Comparison of ENCODE assay signal across 16 cellular contexts in genomic region chr10:71263376-71263775, GRCh38. TPM values are rescaled to one million over a fixed set of nuclear protein-coding genes. Genes with fewer than 3 reads are reported as not detected.
DNase-seq lines count a peak whose midpoint lies in the region; TF ChIP-seq lines count a peak whose summit lies in the region.
"Had no signal": no experiment of that assay in that cellular context is flagged by ENCODE, and none has a peak within 500 bp of the region (broad histone marks: within the 10 kb centered on the region; RNA-seq: fewer than 3 reads in every experiment).

No MANE protein-coding gene starts in this region.

- intact Hi-C loops in Caco-2 (cut with micrococcal nuclease; ENCODE audit: unreplicated experiment) = no loop called here

- POLR2A ChIA-PET in Caco-2 (lab: Charles Lee) = no interaction called here

- H3K4me1 Mint-ChIP-seq in nephron progenitor cell = peaks cover 81% of the 10 kb centered on the region
- peaks cover 12% of the 10 kb centered on the region for H3K4me1 Mint-ChIP-seq in Caco-2 (ENCODE audit: low read depth, unreplicated experiment)
- H3K4me1 Mint-ChIP-seq: activated B cell treated with CpG ODN at 0.5 μM for 24 hours; activated naive CD8-positive, alpha-beta T cell treated with anti-CD3 and anti-CD28 coated beads, Interleukin-2, amount 10 ng/mL, durations not matched to agents 7 days and 5 days had no signal

- peaks cover 13% of the 10 kb centered on the region for H3K27me3 Mint-ChIP-seq in nephron progenitor cell (ENCODE audit: low read depth, poor library complexity)
- H3K27me3 Mint-ChIP-seq in Caco-2 (ENCODE audit: insufficient read depth, unreplicated experiment) = no peaks in the 10 kb centered on the region
- H3K27me3 Mint-ChIP-seq: activated naive CD8-positive, alpha-beta T cell treated with anti-CD3 and anti-CD28 coated beads, Interleukin-2, amount 10 ng/mL, durations not matched to agents 7 days and 5 days had no signal

- H3K27me3 ChIP-seq in MG63 = no peaks in the 10 kb centered on the region
- H3K27me3 ChIP-seq in Caco-2 (replicated peaks; ENCODE audit: control insufficient read depth, insufficient read depth, low read length) = no peaks in the 10 kb centered on the region
- H3K27me3 ChIP-seq: neutrophil had no signal

- no peak for TF ChIP-seq CTCF in fibroblast of pulmonary artery (IDR thresholded peaks at IDR 0.05; ENCODE audit: low read length, missing control alignments)
- no peak for TF ChIP-seq CTCF in nephron progenitor cell (IDR thresholded peaks at IDR 0.05)
- no peak for TF ChIP-seq CTCF in Caco-2 (IDR thresholded peaks at IDR 0.05; ENCODE audit: insufficient read depth in 1 of 2, low read depth in 1 of 2, low read length in 1 of 2, severe bottlenecking in 1 of 2, unreplicated experiment in 1 of 2)
- no peak for TF ChIP-seq CTCF in coronary artery (IDR thresholded peaks at IDR 0.05)

- H3K9me3 Mint-ChIP-seq in nephron progenitor cell (no peaks in the 10 kb centered on the region), Caco-2 (ENCODE audit: unreplicated experiment) (no peaks in the 10 kb centered on the region)
- H3K9me3 Mint-ChIP-seq: activated B cell treated with CpG ODN at 0.5 μM for 24 hours; activated naive CD8-positive, alpha-beta T cell treated with anti-CD3 and anti-CD28 coated beads, Interleukin-2, amount 10 ng/mL, durations not matched to agents 7 days and 5 days; dendritic cell treated with granulocyte-macrophage colony-stimulating factor and Interleukin-4, amounts not matched to agents 40 ng/mL and 50 ng/mL, for 4 days had no signal

- peak overlapping the region; percentile 61 for H3K27ac Mint-ChIP-seq in nephron progenitor cell
- H3K27ac Mint-ChIP-seq in Caco-2 (ENCODE audit: unreplicated experiment) = no peak overlapping the region
- H3K27ac Mint-ChIP-seq: activated B cell treated with CpG ODN at 0.5 μM for 24 hours; activated naive CD8-positive, alpha-beta T cell treated with anti-CD3 and anti-CD28 coated beads, Interleukin-2, amount 10 ng/mL, durations not matched to agents 7 days and 5 days; dendritic cell treated with granulocyte-macrophage colony-stimulating factor and Interleukin-4, amounts not matched to agents 40 ng/mL and 50 ng/mL, for 4 days had no signal

- H3K27ac ChIP-seq in coronary artery = peak overlapping the region in 1 of 2 donors; percentile 6
- H3K27ac ChIP-seq: neutrophil had no signal

- CTCF ChIA-PET in Caco-2 (lab: Charles Lee) = no interaction called here

- no TSS peak for BruUV-seq in Caco-2 (replicated peaks; lab: Mats Ljungman, UMichigan)

- DNase-seq in A172 (ENCODE audit: low spot score) = peak; percentile 44
- peak; percentile 66 for DNase-seq in NCI-H2227 (lab: John Stamatoyannopoulos, UW; ENCODE audit: unreplicated experiment)
- DNase-seq in fibroblast of pulmonary artery (ENCODE audit: low read depth) = peak; percentile 53
- peak; percentile 28 for DNase-seq in nephron progenitor cell
- DNase-seq in DMS79 treated with DMSO at 0.1 percent for 48 hours (lab: John Stamatoyannopoulos, UW) = no peak
- DNase-seq in MG63 = no peak
- DNase-seq in Caco-2 = no peak
- no peak for DNase-seq in coronary artery (ENCODE audit: low spot score)
- DNase-seq: activated B cell treated with CpG ODN at 0.5 μM for 24 hours; activated naive CD8-positive, alpha-beta T cell treated with anti-CD3 and anti-CD28 coated beads, Interleukin-2, amount 10 ng/mL, durations not matched to agents 7 days and 5 days; foreskin fibroblast; Karpas-422; NCI-H2029 treated with DMSO at 0.1 percent for 48 hours had no signal

- H3K4me3 Mint-ChIP-seq in nephron progenitor cell (peak overlapping the region; percentile 59), Caco-2 (ENCODE audit: unreplicated experiment) (no peak overlapping the region)
- H3K4me3 Mint-ChIP-seq: activated B cell treated with CpG ODN at 0.5 μM for 24 hours; activated naive CD8-positive, alpha-beta T cell treated with anti-CD3 and anti-CD28 coated beads, Interleukin-2, amount 10 ng/mL, durations not matched to agents 7 days and 5 days; dendritic cell treated with granulocyte-macrophage colony-stimulating factor and Interleukin-4, amounts not matched to agents 40 ng/mL and 50 ng/mL, for 4 days had no signal

- H3K4me1 ChIP-seq in Caco-2 = 0 out of 2 replicates have a peak, but pooled peaks cover 7% of the 10 kb centered on the region

- H3K36me3 ChIP-seq in MG63 = no peaks in the 10 kb centered on the region
- no peaks in the 10 kb centered on the region for H3K36me3 ChIP-seq in Caco-2 (ENCODE audit: control insufficient read depth, insufficient read depth, low read length)
- H3K36me3 ChIP-seq: neutrophil had no signal

- H3K9me3 ChIP-seq in MG63 = no peaks in the 10 kb centered on the region
- H3K9me3 ChIP-seq in Caco-2 = no peaks in the 10 kb centered on the region
- H3K9me3 ChIP-seq: neutrophil had no signal

- H3K36me3 Mint-ChIP-seq in nephron progenitor cell (ENCODE audit: low read depth) (no peaks in the 10 kb centered on the region), Caco-2 (ENCODE audit: insufficient read depth, unreplicated experiment) (peaks cover 5% of the 10 kb centered on the region)
- H3K36me3 Mint-ChIP-seq: activated naive CD8-positive, alpha-beta T cell treated with anti-CD3 and anti-CD28 coated beads, Interleukin-2, amount 10 ng/mL, durations not matched to agents 7 days and 5 days had no signal

- H3K4me3 ChIP-seq in fibroblast of pulmonary artery (replicated peaks; ENCODE audit: low read depth, low read length) (no peak overlapping the region), MG63 (no peak overlapping the region), Caco-2 (ENCODE audit: low read depth, low read length) (no peak overlapping the region), coronary artery (no peak overlapping the region)
- H3K4me3 ChIP-seq: GM12878 had no signal

RNA-seq across cellular contexts. Expression of gene UNC5B, which starts 51.0 kb away (rescaled TPM):
- total RNA-seq in A172 (2014; rRNA removed; shearing (Covaris generic)) = 2.3 and 4.6 TPM in 2 replicates
- total RNA-seq in MG63 (2014; rRNA removed; shearing (Covaris generic); ENCODE audit: low replicate concordance) = 8.0 and 11.4 TPM in 2 replicates
- total RNA-seq in Caco-2 (2022) = 16.2 and 22.4 TPM in 2 replicates
- total RNA-seq: activated B cell treated with CpG ODN at 0.5 μM for 24 hours had no signal

RNA-seq across cellular contexts. Expression of gene SLC29A3, which starts 55.7 kb away (rescaled TPM):
- total RNA-seq in A172 (2014; rRNA removed; shearing (Covaris generic)) = 0.72 and 1.9 TPM in 2 replicates
- total RNA-seq in MG63 (2014; rRNA removed; shearing (Covaris generic); ENCODE audit: low replicate concordance) = 0.92 TPM in 1 of 2 replicates, not detected in the other
- total RNA-seq in Caco-2 (2022) = 18.3 and 20.7 TPM in 2 replicates

Comparison
In these comparisons a context has a peak if more than half of its experiments do, and no peak if none do; other contexts are left out.
1. DNase-seq: peak in A172 (single experiment), NCI-H2227 (single experiment), fibroblast of pulmonary artery (single experiment) and nephron progenitor cell (single experiment); none in DMS79 treated with DMSO at 0.1 percent for 48 hours (single experiment), MG63 (single experiment), Caco-2 (0 of 2) and coronary artery (single experiment).